11 cellular contexts compared by ENCODE assay signal in the genomic region with DNA sequence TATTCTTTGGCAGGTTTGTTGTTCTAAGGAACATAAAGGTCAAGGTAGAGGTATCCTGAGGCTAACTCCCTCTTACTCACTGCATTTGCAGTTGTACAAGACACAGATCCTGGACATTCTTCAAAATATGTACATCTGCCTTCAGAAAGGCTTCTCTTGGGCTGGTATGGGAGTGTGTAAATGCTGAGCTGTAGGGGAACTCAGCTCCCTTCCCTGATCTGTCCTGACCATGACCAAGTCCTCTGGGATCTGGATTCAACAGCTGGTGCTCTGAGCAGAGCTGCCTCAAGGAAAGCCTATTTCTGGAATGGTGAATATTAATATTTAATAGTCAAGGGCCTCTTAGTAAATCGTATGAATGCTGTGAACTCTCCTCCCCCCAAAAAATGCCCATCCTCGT.
DNase-seq lines count a peak whose midpoint lies in the region; ATAC-seq and TF ChIP-seq lines count a peak whose summit lies in the region.
"Had no signal": no experiment of that assay in that cellular context is flagged by ENCODE, and none has a peak within 500 bp of the region (broad histone marks: within the 10 kb centered on the region; RNA-seq: fewer than 3 reads in every experiment).

No MANE protein-coding gene starts in this region.

- DNase-seq in adipocyte (ENCODE audit: low read depth): no peak
- no peak for DNase-seq in osteoblast (ENCODE audit: insufficient read length, low spot score, missing footprints)
- no peak for DNase-seq in esophagus muscularis mucosa (ENCODE audit: extremely low spot score)
- DNase-seq in COLO829 (ENCODE audit: low spot score): no peak
- DNase-seq in putamen (ENCODE audit: low spot score): no peak
- DNase-seq: activated CD4-positive, CD25-positive, alpha-beta regulatory T cell; DMS79; stimulated activated CD4-positive, alpha-beta T cell treated with anti-CD3 and anti-CD28 coated beads, Interleukin-15, amount 100 ng/mL, for 24 hours had no signal

- H3K27ac ChIP-seq in osteoblast (ENCODE audit: low read depth, low read length) (no peak overlapping the region), esophagus muscularis mucosa (replicated peaks in 1 of 4) (no peak overlapping the region)
- H3K27ac ChIP-seq: suprapubic skin had no signal

- TF ChIP-seq CTCF in osteoblast (IDR thresholded peaks at IDR 0.05; ENCODE audit: extremely low read depth, low read depth, low read length): no peak
- no peak for TF ChIP-seq CTCF in esophagus muscularis mucosa (IDR thresholded peaks at IDR 0.05)

- no peaks in the 10 kb centered on the region for H3K79me2 ChIP-seq in osteoblast (ENCODE audit: insufficient read depth, low read length)

- intact Hi-C loops in esophagus muscularis mucosa (cut with DNase I): no loop called here

- TF ChIP-seq EP300 in esophagus muscularis mucosa (IDR thresholded peaks at IDR 0.05): no peak

- H2AFZ ChIP-seq in osteoblast (ENCODE audit: low read length): no peak overlapping the region

- H3K4me1 ChIP-seq in adipocyte (ENCODE audit: control insufficient read depth, insufficient read depth, low read length): peaks cover 28% of the 10 kb centered on the region
- H3K4me1 ChIP-seq in osteoblast (ENCODE audit: insufficient read depth, low read length): no peaks in the 10 kb centered on the region
- peaks cover 0 to 23% (median 0%) of the 10 kb centered on the region in 4 donors for H3K4me1 ChIP-seq in esophagus muscularis mucosa
- H3K4me1 ChIP-seq: suprapubic skin had no signal

- ATAC-seq in GM18909 (IDR thresholded peaks at IDR 0.05; ENCODE audit: poor library complexity, unreplicated experiment) (peak; percentile 19), HG02885 (IDR thresholded peaks at IDR 0.05; ENCODE audit: poor library complexity, unreplicated experiment) (peak; percentile 4)

- no peaks in the 10 kb centered on the region for H4K20me1 ChIP-seq in osteoblast (ENCODE audit: insufficient read depth, low read length)

- no peaks in the 10 kb centered on the region for H3K27me3 ChIP-seq in adipocyte (replicated peaks; ENCODE audit: control insufficient read depth, insufficient read depth, low read length)
- H3K27me3 ChIP-seq in osteoblast (ENCODE audit: insufficient read depth, low read length): no peaks in the 10 kb centered on the region
- H3K27me3 ChIP-seq in esophagus muscularis mucosa: no peaks in the 10 kb centered on the region
- H3K27me3 ChIP-seq: suprapubic skin had no signal

- no peak for TF ChIP-seq POLR2A in esophagus muscularis mucosa (IDR thresholded peaks at IDR 0.05; ENCODE audit: low read depth)

- H3K4me2 ChIP-seq in osteoblast (ENCODE audit: insufficient read depth, low read length): peak overlapping the region; percentile 29

- peak overlapping the region; percentile 70 for H3K4me3 ChIP-seq in adipocyte (ENCODE audit: low read length)
- H3K4me3 ChIP-seq in osteoblast (ENCODE audit: insufficient read depth, low read length): no peak overlapping the region
- no peak overlapping the region for H3K4me3 ChIP-seq in esophagus muscularis mucosa
- H3K4me3 ChIP-seq: suprapubic skin had no signal

- WGBS in esophagus muscularis mucosa: 73% methylated on average over 2 of the region's 2 CpGs

- H3K9ac ChIP-seq in adipocyte (ENCODE audit: low read length): peak overlapping the region; percentile 53

- H3K9me3 ChIP-seq in adipocyte (ENCODE audit: control insufficient read depth, low read length): no peaks in the 10 kb centered on the region
- H3K9me3 ChIP-seq in osteoblast (ENCODE audit: low read depth, low read length): no peaks in the 10 kb centered on the region
- no peaks in the 10 kb centered on the region for H3K9me3 ChIP-seq in esophagus muscularis mucosa
- H3K9me3 ChIP-seq: suprapubic skin had no signal

- H3K36me3 ChIP-seq in adipocyte (ENCODE audit: control insufficient read depth, insufficient read depth, low read length, severe bottlenecking): no peaks in the 10 kb centered on the region
- no peaks in the 10 kb centered on the region for H3K36me3 ChIP-seq in osteoblast (ENCODE audit: insufficient read depth, low read length)
- H3K36me3 ChIP-seq in esophagus muscularis mucosa: no peaks in the 10 kb centered on the region
- H3K36me3 ChIP-seq: suprapubic skin had no signal
